Comparison of ENCODE assay signal across 8 cellular contexts in the genomic region with DNA sequence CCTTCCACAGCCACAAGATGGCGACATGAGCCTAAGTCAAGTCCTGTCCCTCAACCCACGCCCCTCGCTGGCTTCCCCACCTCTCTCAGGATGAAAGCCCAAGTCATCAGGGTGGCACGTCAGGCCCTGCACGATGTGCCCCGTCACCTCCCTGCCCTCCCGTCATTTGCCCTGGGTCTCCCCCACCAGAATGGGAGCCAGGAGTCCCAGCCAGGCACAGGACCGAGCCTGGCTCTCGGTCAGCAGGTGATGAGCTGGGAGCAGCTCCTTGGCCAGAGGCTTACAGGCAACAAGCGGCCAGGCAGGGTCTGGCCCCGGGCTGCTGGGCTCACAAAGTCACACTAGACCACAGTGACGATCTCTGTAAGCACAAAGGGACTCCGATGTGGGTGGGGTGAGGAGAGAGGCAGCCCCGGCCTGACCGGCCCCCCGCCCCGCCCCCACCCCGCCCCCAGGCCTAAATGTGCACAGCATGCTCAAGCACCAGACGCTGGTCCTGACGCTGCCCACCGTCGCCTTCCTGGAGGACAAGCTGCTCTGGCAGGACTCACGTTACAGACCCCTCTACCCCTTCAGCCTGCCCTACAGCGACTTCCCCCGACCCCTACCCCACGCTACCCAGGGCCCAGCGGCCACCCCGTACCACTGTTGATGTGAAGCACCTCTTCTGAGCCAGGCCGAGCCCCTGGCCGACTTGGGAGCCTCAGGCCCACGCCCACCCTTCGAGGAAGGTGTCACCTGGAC. TPM values are rescaled to one million over a fixed set of nuclear protein-coding genes. Genes with fewer than 3 reads are reported as not detected.
DNase-seq lines count a peak whose midpoint lies in the region; ATAC-seq and TF ChIP-seq lines count a peak whose summit lies in the region.

No MANE protein-coding gene starts in this region.

- DNase-seq in DMS 273 treated with DMSO at 0.1 percent for 48 hours (lab: John Stamatoyannopoulos, UW) (peak; percentile 48), RWPE2 (ENCODE audit: low spot score) (peak; percentile 82), foreskin keratinocyte (peak in 1 of 2 donors; percentile 61), omental fat pad (ENCODE audit: low spot score) (peak; percentile 95), suprapubic skin (ENCODE audit: low spot score in 2 of 2) (peak; percentile 90 to 95)
- peak; percentile 69 to 79 for DNase-seq in activated T-helper 1 cell treated with anti-CD3 and anti-CD28 coated beads, Interleukin-2, amount 50 U/mL, for 16 hours (ENCODE audit: low read depth in 1 of 2, low spot score in 1 of 2)

- peak overlapping the region; percentile 25 for H3K27ac ChIP-seq in RWPE2 (ENCODE audit: poor library complexity, severe bottlenecking)
- no peak overlapping the region for H3K27ac ChIP-seq in foreskin keratinocyte
- peak overlapping the region; percentile 38 for H3K27ac ChIP-seq in suprapubic skin

- 41% methylated on average over 17 of the region's 32 CpGs for whole genome bisulfite sequencing in suprapubic skin

- peak; percentile 79 for TF ChIP-seq CTCF in LNCAP (IDR thresholded peaks at IDR 0.05)
- TF ChIP-seq CTCF in RWPE2 (IDR thresholded peaks at IDR 0.05; ENCODE audit: poor library complexity, severe bottlenecking) = peak; percentile 82
- peak; percentile 70 for TF ChIP-seq CTCF in foreskin keratinocyte (conservative IDR thresholded peaks at IDR 0.05)
- peak in 1 of 3 donors; percentile 22 for TF ChIP-seq CTCF in omental fat pad (IDR thresholded peaks at IDR 0.05)
- TF ChIP-seq CTCF in suprapubic skin (IDR thresholded peaks at IDR 0.05) = peak; percentile 59 to 63

- peak; percentile 40; the same call in 2 of the 3 replicates for ATAC-seq in RWPE2 (ENCODE audit: low read depth)
- ATAC-seq in foreskin keratinocyte = peak; percentile 35
- ATAC-seq in omental fat pad (ENCODE audit: low FRiP score) = peak; percentile 55
- ATAC-seq in GM18873 (IDR thresholded peaks at IDR 0.05; ENCODE audit: low FRiP score, unreplicated experiment) = no peak

- H3K9me3 ChIP-seq in RWPE2 (ENCODE audit: severe bottlenecking) (no peaks in the 10 kb centered on the region), suprapubic skin (no peaks in the 10 kb centered on the region)

- TF ChIP-seq EP300 in suprapubic skin (IDR thresholded peaks at IDR 0.05) = no peak

- no peak overlapping the region for H3K4me3 ChIP-seq in RWPE2 (ENCODE audit: severe bottlenecking)
- no peak overlapping the region for H3K4me3 ChIP-seq in suprapubic skin

- no peak for TF ChIP-seq POLR2A in suprapubic skin (IDR thresholded peaks at IDR 0.05)

- H3K36me3 ChIP-seq in RWPE2 (ENCODE audit: low read depth) (peaks cover 31% of the 10 kb centered on the region), suprapubic skin (peaks cover 51% of the 10 kb centered on the region)

- peaks cover 11% of the 10 kb centered on the region for H3K4me1 ChIP-seq in RWPE2 (ENCODE audit: insufficient read depth, poor library complexity, severe bottlenecking)
- H3K4me1 ChIP-seq in foreskin keratinocyte = peaks cover 11% of the 10 kb centered on the region
- H3K4me1 ChIP-seq in suprapubic skin = peaks cover 16% of the 10 kb centered on the region

- no peaks in the 10 kb centered on the region for H3K27me3 ChIP-seq in RWPE2 (ENCODE audit: insufficient read depth, poor library complexity, severe bottlenecking)
- no peaks in the 10 kb centered on the region for H3K27me3 ChIP-seq in foreskin keratinocyte
- H3K27me3 ChIP-seq in suprapubic skin = no peaks in the 10 kb centered on the region

RNA-seq across cellular contexts. Expression of a gene that starts 7.3 kb away (rescaled TPM):
- total RNA-seq in foreskin keratinocyte (80.3 and 94.6 TPM in 2 replicates), omental fat pad (10 to 100 TPM; 44.6 to 73.3 (median 65.7) TPM), suprapubic skin (100 to 1,000 TPM in 1 of 4 donors, 10 to 100 TPM in 3; 53.3 to 108 (median 77.3) TPM)
- 123 and 127 TPM in 2 replicates for polyA plus RNA-seq in foreskin keratinocyte

RNA-seq across cellular contexts. Expression of a gene that starts 11.6 kb away (rescaled TPM):
- total RNA-seq in foreskin keratinocyte (0.71 and 1.7 TPM in 2 replicates), omental fat pad (100 to 1,000 TPM in 2 of 4 donors, 10 to 100 TPM in 2; 20.7 to 286 (median 81.0) TPM), suprapubic skin (10 to 100 TPM in 2 of 4 donors, 1 to 10 TPM in 2; 9.1 to 11.1 (median 9.6) TPM)
- 0.56 and 1.3 TPM in 2 replicates for polyA plus RNA-seq in foreskin keratinocyte

RNA-seq across cellular contexts. Expression of a gene that starts 27.4 kb away (rescaled TPM):
- total RNA-seq in foreskin keratinocyte (0.49 and 0.71 TPM in 2 replicates), omental fat pad (1 to 10 TPM in 3 of 4 donors, under 1 TPM in 1; 0.82 to 7.5 (median 2.0) TPM), suprapubic skin (not detected)
- polyA plus RNA-seq in foreskin keratinocyte = 0.51 and 1.8 TPM in 2 replicates

RNA-seq across cellular contexts. Expression of a gene that starts 28.2 kb away (rescaled TPM):
- total RNA-seq in foreskin keratinocyte (3.4 and 4.7 TPM in 2 replicates), omental fat pad (10 to 100 TPM; 15.1 to 16.8 (median 15.9) TPM), suprapubic skin (1 to 10 TPM; 3.9 to 9.9 (median 8.6) TPM)
- 2.2 and 2.5 TPM in 2 replicates for polyA plus RNA-seq in foreskin keratinocyte

RNA-seq across cellular contexts. Expression of a gene that starts 30.4 kb away (rescaled TPM):
- total RNA-seq in foreskin keratinocyte (2.5 and 3.8 TPM in 2 replicates), omental fat pad (1 to 10 TPM in 1 of 4 donors, under 1 TPM in 3; 0.31 to 1.1 (median 0.53) TPM), suprapubic skin (under 1 TPM in 3 of 4 donors, not detected in 1; 0.21 to 0.97 (median 0.62) TPM)
- 1.4 and 2.2 TPM in 2 replicates for polyA plus RNA-seq in foreskin keratinocyte
